ENCODE assay signal across 2 cellular contexts in the genomic region with DNA sequence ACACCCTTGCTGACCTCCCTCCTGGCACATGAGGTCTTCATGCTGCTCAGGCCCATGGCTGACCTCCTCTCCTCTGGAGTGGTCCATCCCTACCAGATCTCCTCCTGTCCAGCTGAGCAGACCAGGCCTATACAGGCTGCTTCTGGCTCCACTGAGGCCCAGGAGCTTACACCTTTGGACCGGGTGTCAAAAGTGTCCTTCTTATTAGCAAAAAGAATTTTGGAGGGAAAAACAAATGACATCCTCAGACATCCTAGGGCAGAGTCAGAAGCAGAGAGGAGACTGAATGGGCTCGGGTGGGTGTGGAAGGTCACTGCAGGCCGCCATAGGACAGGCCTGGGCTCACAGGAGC.
TF ChIP-seq lines count a peak whose summit lies in the region.

No MANE protein-coding gene starts in this region.

TF ChIP-seq in GM23338, 12 proteins besides CTCF, POLR2A, EP300 and RAD21 (continued from another document):
- TF ChIP-seq ZNF462 (CRISPR knock-in tag; IDR thresholded peaks at IDR 0.05) = no peak

TF ChIP-seq in SK-N-SH, 30 proteins besides CTCF, POLR2A, EP300 and RAD21 (continued from another document):
- TF ChIP-seq, protein P1, sequence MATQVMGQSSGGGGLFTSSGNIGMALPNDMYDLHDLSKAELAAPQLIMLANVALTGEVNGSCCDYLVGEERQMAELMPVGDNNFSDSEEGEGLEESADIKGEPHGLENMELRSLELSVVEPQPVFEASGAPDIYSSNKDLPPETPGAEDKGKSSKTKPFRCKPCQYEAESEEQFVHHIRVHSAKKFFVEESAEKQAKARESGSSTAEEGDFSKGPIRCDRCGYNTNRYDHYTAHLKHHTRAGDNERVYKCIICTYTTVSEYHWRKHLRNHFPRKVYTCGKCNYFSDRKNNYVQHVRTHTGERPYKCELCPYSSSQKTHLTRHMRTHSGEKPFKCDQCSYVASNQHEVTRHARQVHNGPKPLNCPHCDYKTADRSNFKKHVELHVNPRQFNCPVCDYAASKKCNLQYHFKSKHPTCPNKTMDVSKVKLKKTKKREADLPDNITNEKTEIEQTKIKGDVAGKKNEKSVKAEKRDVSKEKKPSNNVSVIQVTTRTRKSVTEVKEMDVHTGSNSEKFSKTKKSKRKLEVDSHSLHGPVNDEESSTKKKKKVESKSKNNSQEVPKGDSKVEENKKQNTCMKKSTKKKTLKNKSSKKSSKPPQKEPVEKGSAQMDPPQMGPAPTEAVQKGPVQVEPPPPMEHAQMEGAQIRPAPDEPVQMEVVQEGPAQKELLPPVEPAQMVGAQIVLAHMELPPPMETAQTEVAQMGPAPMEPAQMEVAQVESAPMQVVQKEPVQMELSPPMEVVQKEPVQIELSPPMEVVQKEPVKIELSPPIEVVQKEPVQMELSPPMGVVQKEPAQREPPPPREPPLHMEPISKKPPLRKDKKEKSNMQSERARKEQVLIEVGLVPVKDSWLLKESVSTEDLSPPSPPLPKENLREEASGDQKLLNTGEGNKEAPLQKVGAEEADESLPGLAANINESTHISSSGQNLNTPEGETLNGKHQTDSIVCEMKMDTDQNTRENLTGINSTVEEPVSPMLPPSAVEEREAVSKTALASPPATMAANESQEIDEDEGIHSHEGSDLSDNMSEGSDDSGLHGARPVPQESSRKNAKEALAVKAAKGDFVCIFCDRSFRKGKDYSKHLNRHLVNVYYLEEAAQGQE (IDR thresholded peaks at IDR 0.05; ENCODE audit: low read depth, low read length) = no peak
- no peak for TF ChIP-seq ELF1 (IDR thresholded peaks at IDR 0.05)
- no peak for TF ChIP-seq FOXM1 (IDR thresholded peaks at IDR 0.05; ENCODE audit: low read depth)
- no peak for TF ChIP-seq FOXJ3 (CRISPR knock-in tag; IDR thresholded peaks at IDR 0.05)
- no peak for TF ChIP-seq SMC3 (IDR thresholded peaks at IDR 0.05; ENCODE audit: low read depth, low read length)
- no peak for TF ChIP-seq SIN3A (IDR thresholded peaks at IDR 0.05; ENCODE audit: borderline replicate concordance, low read depth, low read length)
- TF ChIP-seq IRF3 (IDR thresholded peaks at IDR 0.05; ENCODE audit: low read depth, low read length) = no peak
- TF ChIP-seq FOSL2 (IDR thresholded peaks at IDR 0.05; ENCODE audit: borderline replicate concordance, low read depth) = no peak
- TF ChIP-seq POLR2AphosphoS5 (IDR thresholded peaks at IDR 0.05; ENCODE audit: low read depth, low read length) = no peak
- no peak for TF ChIP-seq TCF12 (IDR thresholded peaks at IDR 0.05)
- TF ChIP-seq ZBTB33 (IDR thresholded peaks at IDR 0.05; ENCODE audit: borderline replicate concordance, low read depth) = no peak
